ENCODE assay signal across 2 cellular contexts in the genomic region with DNA sequence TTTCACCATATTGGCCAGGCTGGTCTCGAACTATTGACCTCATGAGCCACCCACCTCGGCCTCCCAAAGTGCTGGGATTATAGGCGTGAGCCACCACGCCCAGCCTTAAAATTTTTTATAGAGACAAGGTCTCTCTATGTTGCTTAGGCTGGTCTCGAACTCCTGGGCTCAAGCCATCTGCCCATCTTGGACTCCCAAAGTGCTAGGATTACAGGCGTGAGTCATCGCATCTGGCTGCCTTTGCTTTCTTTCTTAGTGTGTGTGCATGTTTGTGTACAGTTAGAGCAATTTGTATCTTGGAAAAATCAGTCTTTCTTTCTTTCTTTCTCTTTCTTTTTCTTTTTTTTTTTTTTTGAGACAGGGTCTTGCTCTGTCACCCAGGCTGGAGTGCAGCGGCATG.
A peak's percentile ranks its signal among the peaks of the same experiment; 100 is the strongest.
TF ChIP-seq lines count a peak whose summit lies in the region.
"Not testable (repeated sequence)": the region's sequence is repeated elsewhere in the genome, so short reads cannot be mapped to it uniquely, and the experiment has no call there.

No MANE protein-coding gene starts in this region.

TF ChIP-seq in HEK293, 187 proteins besides CTCF, POLR2A, EP300 and RAD21:
- TF ChIP-seq, protein P1, sequence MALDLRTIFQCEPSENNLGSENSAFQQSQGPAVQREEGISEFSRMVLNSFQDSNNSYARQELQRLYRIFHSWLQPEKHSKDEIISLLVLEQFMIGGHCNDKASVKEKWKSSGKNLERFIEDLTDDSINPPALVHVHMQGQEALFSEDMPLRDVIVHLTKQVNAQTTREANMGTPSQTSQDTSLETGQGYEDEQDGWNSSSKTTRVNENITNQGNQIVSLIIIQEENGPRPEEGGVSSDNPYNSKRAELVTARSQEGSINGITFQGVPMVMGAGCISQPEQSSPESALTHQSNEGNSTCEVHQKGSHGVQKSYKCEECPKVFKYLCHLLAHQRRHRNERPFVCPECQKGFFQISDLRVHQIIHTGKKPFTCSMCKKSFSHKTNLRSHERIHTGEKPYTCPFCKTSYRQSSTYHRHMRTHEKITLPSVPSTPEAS (tag by site-specific recombination; IDR thresholded peaks at IDR 0.05), result 0 out of 2 replicates have a peak, but pooled peaks have one; percentile 17
- TF ChIP-seq KLF1 (tag by site-specific recombination; IDR thresholded peaks at IDR 0.05) (peak; percentile 73), PRDM1 (tag by site-specific recombination; IDR thresholded peaks at IDR 0.05) (peak; percentile 64)
TF ChIP-seq in HEK293: peak in this region for 3; not testable (repeated sequence) for 184.

TF ChIP-seq in K562, 482 proteins besides CTCF, POLR2A, EP300 and RAD21:
- TF ChIP-seq KDM1A (IDR thresholded peaks at IDR 0.05) (peak in 1 of 2 experiments; percentile 31; a peak in 1 of 4 replicates), EHMT2 (IDR thresholded peaks at IDR 0.05) (peak; percentile 39; the same call in 1 of the 2 replicates), ADNP (tag; IDR thresholded peaks at IDR 0.05) (0 out of 2 replicates have a peak, but pooled peaks have one; percentile 26), CBFA2T3 (IDR thresholded peaks at IDR 0.05) (peak; percentile 30; the same call in 1 of the 2 replicates), ARID1B (IDR thresholded peaks at IDR 0.05) (peak; percentile 32; the same call in 1 of the 2 replicates), DPF2 (IDR thresholded peaks at IDR 0.05) (peak; percentile 36; the same call in 1 of the 2 replicates), SMARCE1 (IDR thresholded peaks at IDR 0.05) (peak; percentile 35; the same call in 1 of the 2 replicates), FOSL1 (tag; conservative IDR thresholded peaks at IDR 0.05) (peak; percentile 74), JUND (IDR thresholded peaks at IDR 0.05; ENCODE audit: borderline replicate concordance, low read depth, low read length) (peak; percentile 87), JUND (tag; IDR thresholded peaks at IDR 0.05; ENCODE audit: borderline replicate concordance, low read depth, low read length) (peak; percentile 74; the same call in 2 of the 3 replicates), TBP (optimal IDR thresholded peaks at IDR 0.05; ENCODE audit: low read depth, low read length) (peak; percentile 50)
- TF ChIP-seq, protein P2, sequence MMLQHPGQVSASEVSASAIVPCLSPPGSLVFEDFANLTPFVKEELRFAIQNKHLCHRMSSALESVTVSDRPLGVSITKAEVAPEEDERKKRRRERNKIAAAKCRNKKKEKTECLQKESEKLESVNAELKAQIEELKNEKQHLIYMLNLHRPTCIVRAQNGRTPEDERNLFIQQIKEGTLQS (IDR thresholded peaks at IDR 0.05), result peak; percentile 82
- TF ChIP-seq, protein P2 (CRISPR knock-in tag; conservative IDR thresholded peaks at IDR 0.05), result not testable (repeated sequence)
